14 cellular contexts compared by ENCODE assay signal in the genomic region with DNA sequence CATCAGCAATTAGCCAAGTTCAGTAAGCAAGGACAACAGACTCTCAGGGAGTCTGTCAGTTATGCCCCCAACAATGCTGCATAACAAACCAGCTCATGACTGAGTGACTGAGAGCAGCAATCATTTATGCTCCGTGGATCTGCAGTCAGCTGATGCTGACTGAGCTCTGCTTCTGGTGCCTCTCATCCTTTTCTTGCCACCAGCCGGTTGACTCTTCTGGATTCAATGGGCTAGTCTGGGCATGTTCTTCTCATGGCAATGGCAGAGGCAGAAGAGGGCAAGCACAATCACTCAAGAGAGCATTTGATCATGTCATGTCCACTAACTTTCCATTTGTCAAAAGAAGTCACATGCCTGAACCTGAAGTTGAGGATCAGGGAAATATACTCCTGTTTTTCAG.
"Had no signal": no experiment of that assay in that cellular context is flagged by ENCODE, and none has a peak within 500 bp of the region (broad histone marks: within the 10 kb centered on the region; RNA-seq: fewer than 3 reads in every experiment).

No MANE protein-coding gene starts in this region.

- H3K79me2 ChIP-seq: hepatocyte had no signal

- H2AFZ ChIP-seq: hepatocyte had no signal

- H3K36me3 ChIP-seq: vagina had no signal

- FAIRE-seq: TTC549 had no signal

- DNase-seq: activated CD4-positive, alpha-beta T cell treated with anti-CD3 and anti-CD28 coated beads for 36 hours; activated CD4-positive, alpha-beta T cell treated with anti-CD3 and anti-CD28 coated beads, Interleukin-2, amount 50 U/mL, for 48 hours; activated gamma-delta T cell; caudate nucleus; occipital lobe; posterior cingulate gyrus; stimulated activated CD8-positive, alpha-beta memory T cell treated with anti-CD3 and anti-CD28 coated beads, Interleukin-4, amount 100 ng/mL, for 48 hours; stimulated activated naive CD4-positive, alpha-beta T cell; trophoblast cell had no signal

- H3K27me3 ChIP-seq: hepatocyte, vagina had no signal

- H3K9me3 ChIP-seq: vagina had no signal

- H3K27ac ChIP-seq: hepatocyte, vagina had no signal

- H3K4me2 ChIP-seq: hepatocyte had no signal

- H3K4me3 ChIP-seq: hepatocyte, lung, vagina had no signal

- ATAC-seq: activated CD4-positive, alpha-beta T cell treated with anti-CD3 and anti-CD28 coated beads for 36 hours; WTC11 had no signal

- H3K4me1 ChIP-seq: vagina had no signal
